8 cellular contexts compared by ENCODE assay signal in genomic region chr9:108535526-108535925, GRCh38.
A peak's percentile ranks its signal among the peaks of the same experiment; 100 is the strongest.
DNase-seq lines count a peak whose midpoint lies in the region; ATAC-seq and TF ChIP-seq lines count a peak whose summit lies in the region.

No MANE protein-coding gene starts in this region.

- H3K27ac Mint-ChIP-seq in HFFc6 = no peak overlapping the region
- H3K27ac Mint-ChIP-seq in activated naive CD8-positive, alpha-beta T cell treated with anti-CD3 and anti-CD28 coated beads for 36 hours = no peak overlapping the region

- TF ChIP-seq CTCF in HFFc6 (IDR thresholded peaks at IDR 0.05) = peak; percentile 77

- ATAC-seq in HG02884 (IDR thresholded peaks at IDR 0.05; ENCODE audit: unreplicated experiment) = no peak

- H3K4me3 Mint-ChIP-seq in HFFc6 = no peak overlapping the region
- H3K4me3 Mint-ChIP-seq in activated naive CD8-positive, alpha-beta T cell treated with anti-CD3 and anti-CD28 coated beads for 36 hours = no peak overlapping the region

- peaks cover 15% of the 10 kb centered on the region for H3K27me3 Mint-ChIP-seq in HFFc6 (ENCODE audit: insufficient read depth)
- no peaks in the 10 kb centered on the region for H3K27me3 Mint-ChIP-seq in activated naive CD8-positive, alpha-beta T cell treated with anti-CD3 and anti-CD28 coated beads for 36 hours

- H3K9me3 Mint-ChIP-seq in HFFc6 = peaks cover 9% of the 10 kb centered on the region
- H3K9me3 Mint-ChIP-seq in activated naive CD8-positive, alpha-beta T cell treated with anti-CD3 and anti-CD28 coated beads for 36 hours = no peaks in the 10 kb centered on the region

- H3K4me1 Mint-ChIP-seq in HFFc6 (ENCODE audit: low read depth) = peaks cover 46% of the 10 kb centered on the region
- no peaks in the 10 kb centered on the region for H3K4me1 Mint-ChIP-seq in activated naive CD8-positive, alpha-beta T cell treated with anti-CD3 and anti-CD28 coated beads for 36 hours

- H3K36me3 Mint-ChIP-seq in HFFc6 (ENCODE audit: low read depth) = peaks cover 8% of the 10 kb centered on the region
- H3K36me3 Mint-ChIP-seq in activated naive CD8-positive, alpha-beta T cell treated with anti-CD3 and anti-CD28 coated beads for 36 hours = no peaks in the 10 kb centered on the region

- DNase-seq in EH (ENCODE audit: low read depth) (peak; percentile 24), HFFc6 (no peak), SK-N-DZ (ENCODE audit: low spot score) (peak; percentile 3), left kidney (ENCODE audit: low read depth, low spot score) (peak; percentile 20), epidermal melanocyte (ENCODE audit: insufficient read length, low spot score) (no peak), NCI-H2196 (lab: John Stamatoyannopoulos, UW; ENCODE audit: unreplicated experiment) (no peak)
- no peak for DNase-seq in activated naive CD8-positive, alpha-beta T cell treated with anti-CD3 and anti-CD28 coated beads for 36 hours

Comparison
In these comparisons a context has a peak if more than half of its experiments do, and no peak if none do; other contexts are left out.
1. DNase-seq: peak in EH (single experiment), SK-N-DZ (single experiment) and left kidney (single experiment); none in HFFc6 (single experiment), epidermal melanocyte (single experiment), activated naive CD8-positive, alpha-beta T cell treated with anti-CD3 and anti-CD28 coated beads for 36 hours (single experiment) and NCI-H2196 (single experiment).